1 cellular context compared by ENCODE assay signal in the genomic region with DNA sequence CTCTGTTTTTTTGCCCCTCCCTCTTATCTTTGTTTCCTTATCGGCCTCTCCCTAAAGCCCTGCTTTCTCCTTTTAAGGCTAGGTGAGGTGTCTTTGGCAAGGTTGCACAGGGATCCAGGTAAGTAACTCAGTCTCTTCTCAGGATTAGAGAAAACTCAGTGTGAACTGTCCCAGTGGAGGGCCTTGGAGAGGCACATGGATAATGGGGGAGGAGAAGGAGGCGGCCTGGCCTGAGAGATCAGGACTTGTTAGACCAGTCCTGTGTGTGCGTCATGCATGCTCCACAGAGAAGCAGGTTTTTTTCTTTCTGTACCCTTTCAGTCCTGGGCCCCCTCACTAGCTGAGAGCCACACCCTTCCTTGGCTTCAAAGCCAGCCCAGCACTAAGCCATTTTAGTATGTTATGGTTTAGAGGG.
TF ChIP-seq lines count a peak whose summit lies in the region.

No MANE protein-coding gene starts in this region.

TF ChIP-seq in K562, 482 proteins besides CTCF, POLR2A, EP300 and RAD21:
- TF ChIP-seq, protein P1, sequence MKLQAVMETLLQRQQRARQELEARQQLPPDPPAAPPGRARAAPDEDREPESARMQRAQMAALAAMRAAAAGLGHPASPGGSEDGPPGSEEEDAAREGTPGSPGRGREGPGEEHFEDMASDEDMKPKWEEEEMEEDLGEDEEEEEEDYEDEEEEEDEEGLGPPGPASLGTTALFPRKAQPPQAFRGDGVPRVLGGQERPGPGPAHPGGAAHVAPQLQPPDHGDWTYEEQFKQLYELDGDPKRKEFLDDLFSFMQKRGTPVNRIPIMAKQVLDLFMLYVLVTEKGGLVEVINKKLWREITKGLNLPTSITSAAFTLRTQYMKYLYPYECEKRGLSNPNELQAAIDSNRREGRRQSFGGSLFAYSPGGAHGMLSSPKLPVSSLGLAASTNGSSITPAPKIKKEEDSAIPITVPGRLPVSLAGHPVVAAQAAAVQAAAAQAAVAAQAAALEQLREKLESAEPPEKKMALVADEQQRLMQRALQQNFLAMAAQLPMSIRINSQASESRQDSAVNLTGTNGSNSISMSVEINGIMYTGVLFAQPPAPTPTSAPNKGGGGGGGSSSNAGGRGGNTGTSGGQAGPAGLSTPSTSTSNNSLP (IDR thresholded peaks at IDR 0.05; ENCODE audit: borderline replicate concordance, low read depth, low read length) = no peak
- TF ChIP-seq, protein P2, sequence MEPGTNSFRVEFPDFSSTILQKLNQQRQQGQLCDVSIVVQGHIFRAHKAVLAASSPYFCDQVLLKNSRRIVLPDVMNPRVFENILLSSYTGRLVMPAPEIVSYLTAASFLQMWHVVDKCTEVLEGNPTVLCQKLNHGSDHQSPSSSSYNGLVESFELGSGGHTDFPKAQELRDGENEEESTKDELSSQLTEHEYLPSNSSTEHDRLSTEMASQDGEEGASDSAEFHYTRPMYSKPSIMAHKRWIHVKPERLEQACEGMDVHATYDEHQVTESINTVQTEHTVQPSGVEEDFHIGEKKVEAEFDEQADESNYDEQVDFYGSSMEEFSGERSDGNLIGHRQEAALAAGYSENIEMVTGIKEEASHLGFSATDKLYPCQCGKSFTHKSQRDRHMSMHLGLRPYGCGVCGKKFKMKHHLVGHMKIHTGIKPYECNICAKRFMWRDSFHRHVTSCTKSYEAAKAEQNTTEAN (CRISPR knock-in tag; IDR thresholded peaks at IDR 0.05) = no peak
- TF ChIP-seq, protein P3, sequence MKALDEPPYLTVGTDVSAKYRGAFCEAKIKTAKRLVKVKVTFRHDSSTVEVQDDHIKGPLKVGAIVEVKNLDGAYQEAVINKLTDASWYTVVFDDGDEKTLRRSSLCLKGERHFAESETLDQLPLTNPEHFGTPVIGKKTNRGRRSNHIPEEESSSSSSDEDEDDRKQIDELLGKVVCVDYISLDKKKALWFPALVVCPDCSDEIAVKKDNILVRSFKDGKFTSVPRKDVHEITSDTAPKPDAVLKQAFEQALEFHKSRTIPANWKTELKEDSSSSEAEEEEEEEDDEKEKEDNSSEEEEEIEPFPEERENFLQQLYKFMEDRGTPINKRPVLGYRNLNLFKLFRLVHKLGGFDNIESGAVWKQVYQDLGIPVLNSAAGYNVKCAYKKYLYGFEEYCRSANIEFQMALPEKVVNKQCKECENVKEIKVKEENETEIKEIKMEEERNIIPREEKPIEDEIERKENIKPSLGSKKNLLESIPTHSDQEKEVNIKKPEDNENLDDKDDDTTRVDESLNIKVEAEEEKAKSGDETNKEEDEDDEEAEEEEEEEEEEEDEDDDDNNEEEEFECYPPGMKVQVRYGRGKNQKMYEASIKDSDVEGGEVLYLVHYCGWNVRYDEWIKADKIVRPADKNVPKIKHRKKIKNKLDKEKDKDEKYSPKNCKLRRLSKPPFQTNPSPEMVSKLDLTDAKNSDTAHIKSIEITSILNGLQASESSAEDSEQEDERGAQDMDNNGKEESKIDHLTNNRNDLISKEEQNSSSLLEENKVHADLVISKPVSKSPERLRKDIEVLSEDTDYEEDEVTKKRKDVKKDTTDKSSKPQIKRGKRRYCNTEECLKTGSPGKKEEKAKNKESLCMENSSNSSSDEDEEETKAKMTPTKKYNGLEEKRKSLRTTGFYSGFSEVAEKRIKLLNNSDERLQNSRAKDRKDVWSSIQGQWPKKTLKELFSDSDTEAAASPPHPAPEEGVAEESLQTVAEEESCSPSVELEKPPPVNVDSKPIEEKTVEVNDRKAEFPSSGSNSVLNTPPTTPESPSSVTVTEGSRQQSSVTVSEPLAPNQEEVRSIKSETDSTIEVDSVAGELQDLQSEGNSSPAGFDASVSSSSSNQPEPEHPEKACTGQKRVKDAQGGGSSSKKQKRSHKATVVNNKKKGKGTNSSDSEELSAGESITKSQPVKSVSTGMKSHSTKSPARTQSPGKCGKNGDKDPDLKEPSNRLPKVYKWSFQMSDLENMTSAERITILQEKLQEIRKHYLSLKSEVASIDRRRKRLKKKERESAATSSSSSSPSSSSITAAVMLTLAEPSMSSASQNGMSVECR (CRISPR knock-in tag; IDR thresholded peaks at IDR 0.05) = no peak
- TF ChIP-seq, protein P4, sequence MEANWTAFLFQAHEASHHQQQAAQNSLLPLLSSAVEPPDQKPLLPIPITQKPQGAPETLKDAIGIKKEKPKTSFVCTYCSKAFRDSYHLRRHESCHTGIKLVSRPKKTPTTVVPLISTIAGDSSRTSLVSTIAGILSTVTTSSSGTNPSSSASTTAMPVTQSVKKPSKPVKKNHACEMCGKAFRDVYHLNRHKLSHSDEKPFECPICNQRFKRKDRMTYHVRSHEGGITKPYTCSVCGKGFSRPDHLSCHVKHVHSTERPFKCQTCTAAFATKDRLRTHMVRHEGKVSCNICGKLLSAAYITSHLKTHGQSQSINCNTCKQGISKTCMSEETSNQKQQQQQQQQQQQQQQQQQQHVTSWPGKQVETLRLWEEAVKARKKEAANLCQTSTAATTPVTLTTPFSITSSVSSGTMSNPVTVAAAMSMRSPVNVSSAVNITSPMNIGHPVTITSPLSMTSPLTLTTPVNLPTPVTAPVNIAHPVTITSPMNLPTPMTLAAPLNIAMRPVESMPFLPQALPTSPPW (CRISPR knock-in tag; IDR thresholded peaks at IDR 0.05) = peak; percentile 32; the same call in 1 of the 2 replicates
- TF ChIP-seq ZEB2 (IDR thresholded peaks at IDR 0.05) (peak; percentile 54; the same call in 1 of the 2 replicates), NUFIP1 (IDR thresholded peaks at IDR 0.05; ENCODE audit: partially characterized antibody) (no peak), DPF2 (IDR thresholded peaks at IDR 0.05) (peak; percentile 55; the same call in 1 of the 2 replicates), ARNT (IDR thresholded peaks at IDR 0.05) (no peak), SRF (CRISPR knock-in tag; IDR thresholded peaks at IDR 0.05) (peak in 1 of 2 experiments; percentile 92; a peak in 2 of 4 replicates), GTF2A2 (tag; IDR thresholded peaks at IDR 0.05) (no peak), ZNF124 (CRISPR knock-in tag; IDR thresholded peaks at IDR 0.05) (no peak), MXI1 (IDR thresholded peaks at IDR 0.05; ENCODE audit: low read depth, low read length) (no peak), ARID1B (IDR thresholded peaks at IDR 0.05) (0 out of 2 replicates have a peak, but pooled peaks have one; percentile 8), ZNF274 (IDR thresholded peaks at IDR 0.05; ENCODE audit: borderline replicate concordance, low read depth, low read length) (no peak), CTBP1 (IDR thresholded peaks at IDR 0.05; ENCODE audit: borderline replicate concordance) (peak; percentile 33; the same call in 1 of the 2 replicates), NFATC3 (IDR thresholded peaks at IDR 0.05) (no peak), CAMTA2 (CRISPR knock-in tag; conservative IDR thresholded peaks at IDR 0.05) (no peak)
- TF ChIP-seq, protein P5, sequence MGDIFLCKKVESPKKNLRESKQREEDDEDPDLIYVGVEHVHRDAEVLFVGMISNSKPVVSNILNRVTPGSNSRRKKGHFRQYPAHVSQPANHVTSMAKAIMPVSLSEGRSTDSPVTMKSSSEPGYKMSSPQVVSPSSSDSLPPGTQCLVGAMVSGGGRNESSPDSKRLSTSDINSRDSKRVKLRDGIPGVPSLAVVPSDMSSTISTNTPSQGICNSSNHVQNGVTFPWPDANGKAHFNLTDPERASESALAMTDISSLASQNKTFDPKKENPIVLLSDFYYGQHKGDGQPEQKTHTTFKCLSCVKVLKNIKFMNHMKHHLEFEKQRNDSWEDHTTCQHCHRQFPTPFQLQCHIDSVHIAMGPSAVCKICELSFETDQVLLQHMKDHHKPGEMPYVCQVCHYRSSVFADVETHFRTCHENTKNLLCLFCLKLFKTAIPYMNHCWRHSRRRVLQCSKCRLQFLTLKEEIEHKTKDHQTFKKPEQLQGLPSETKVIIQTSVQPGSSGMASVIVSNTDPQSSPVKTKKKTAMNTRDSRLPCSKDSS (IDR thresholded peaks at IDR 0.05; ENCODE audit: low read depth, partially characterized antibody) = no peak
